17 cellular contexts compared by ENCODE assay signal in genomic region chr2:171109020-171109419, GRCh38. TPM values are rescaled to one million over a fixed set of nuclear protein-coding genes. Genes with fewer than 3 reads are reported as not detected.
DNase-seq lines count a peak whose midpoint lies in the region; ATAC-seq, FAIRE-seq and TF ChIP-seq lines count a peak whose summit lies in the region.
"Had no signal": no experiment of that assay in that cellular context is flagged by ENCODE, and none has a peak within 500 bp of the region (broad histone marks: within the 10 kb centered on the region; RNA-seq: fewer than 3 reads in every experiment).

No MANE protein-coding gene starts in this region.

- CTCF ChIA-PET in activated CD8-positive, alpha-beta memory T cell treated with anti-CD3 and anti-CD28 coated beads, Interleukin-2, amount 10 ng/mL, durations not matched to agents 7 days and 5 days (lab: Charles Lee), result interaction anchor here (1.1 kb wide), 1 partner anchor 48 kb away, joined by 4 read pairs; no protein-coding TSS in a partner anchor
- CTCF ChIA-PET in RWPE1 (lab: Yijun Ruan, JAX), result interaction anchor here (0.6 kb wide), 1 partner anchor 1111 kb away, joined by 3 read pairs; no protein-coding TSS in a partner anchor

- no peak for ATAC-seq in activated T-cell treated with anti-CD3 and anti-CD28 coated beads, Interleukin-2, amount 50 U/mL, for 72 hours (replicated peaks in 1 of 2)
- no peak for ATAC-seq in effector memory CD8-positive, alpha-beta T cell (replicated peaks)
- no peak for ATAC-seq in stimulated activated effector memory CD8-positive, alpha-beta T cell treated with anti-CD3 and anti-CD28 coated beads, Interleukin-12 subunit alpha, Interleukin-12 subunit beta, amount 100 ng/mL, for 72 hours
- no peak for ATAC-seq in activated CD8-positive, alpha-beta memory T cell treated with anti-CD3 and anti-CD28 coated beads, Interleukin-2, amount 10 ng/mL, durations not matched to agents 7 days and 5 days

- no peak for DNase-seq in activated T-cell treated with anti-CD3 and anti-CD28 coated beads, Interleukin-2, amount 50 U/mL, for 72 hours
- DNase-seq in activated T-cell treated with anti-CD3 and anti-CD28 coated beads, Interleukin-2, amount 50 U/mL, for 48 hours, result no peak
- no peak for DNase-seq in effector memory CD8-positive, alpha-beta T cell
- DNase-seq in stimulated activated effector memory CD8-positive, alpha-beta T cell treated with anti-CD3 and anti-CD28 coated beads, Interleukin-12 subunit alpha, Interleukin-12 subunit beta, amount 100 ng/mL, for 72 hours (ENCODE audit: low spot score in 2 of 2), result no peak
- no peak for DNase-seq in activated CD8-positive, alpha-beta memory T cell treated with anti-CD3 and anti-CD28 coated beads, Interleukin-2, amount 10 ng/mL, durations not matched to agents 7 days and 5 days
- DNase-seq in RWPE1 (ENCODE audit: low spot score) (no peak), CD1c-positive myeloid dendritic cell (ENCODE audit: extremely low spot score) (no peak)
- DNase-seq: DMS 273 treated with DMSO at 0.1 percent for 48 hours, DND-41, HFFc6, NCI-H1417, NCI-H187, NCI-H226, NCI-H524, NCI-H82, SHP77 treated with DMSO at 0.1 percent for 48 hours had no signal

- FAIRE-seq in G401.6 (lab: Jason Lieb, UNC), result peak; percentile 45

- H3K36me3 Mint-ChIP-seq in activated T-cell treated with anti-CD3 and anti-CD28 coated beads, Interleukin-2, amount 50 U/mL, for 72 hours (ENCODE audit: insufficient read depth in 2 of 2), result peaks cover 7 to 29% of the 10 kb centered on the region in 2 donors
- H3K36me3 Mint-ChIP-seq in effector memory CD8-positive, alpha-beta T cell (ENCODE audit: insufficient read depth), result peaks cover 10% of the 10 kb centered on the region
- peaks cover 21% of the 10 kb centered on the region for H3K36me3 Mint-ChIP-seq in stimulated activated effector memory CD8-positive, alpha-beta T cell treated with anti-CD3 and anti-CD28 coated beads, Interleukin-12 subunit alpha, Interleukin-12 subunit beta, amount 100 ng/mL, for 72 hours
- peaks cover 40% of the 10 kb centered on the region for H3K36me3 Mint-ChIP-seq in activated CD8-positive, alpha-beta memory T cell treated with anti-CD3 and anti-CD28 coated beads, Interleukin-2, amount 10 ng/mL, durations not matched to agents 7 days and 5 days

- peak overlapping the region; percentile 67 for H3K27ac Mint-ChIP-seq in activated T-cell treated with anti-CD3 and anti-CD28 coated beads, Interleukin-2, amount 50 U/mL, for 72 hours
- H3K27ac Mint-ChIP-seq in effector memory CD8-positive, alpha-beta T cell, result peak overlapping the region; percentile 36
- peak overlapping the region; percentile 68 for H3K27ac Mint-ChIP-seq in stimulated activated effector memory CD8-positive, alpha-beta T cell treated with anti-CD3 and anti-CD28 coated beads, Interleukin-12 subunit alpha, Interleukin-12 subunit beta, amount 100 ng/mL, for 72 hours
- H3K27ac Mint-ChIP-seq in activated CD8-positive, alpha-beta memory T cell treated with anti-CD3 and anti-CD28 coated beads, Interleukin-2, amount 10 ng/mL, durations not matched to agents 7 days and 5 days, result no peak overlapping the region
- H3K27ac Mint-ChIP-seq: HFFc6 had no signal

- no peaks in the 10 kb centered on the region for H3K27me3 Mint-ChIP-seq in activated T-cell treated with anti-CD3 and anti-CD28 coated beads, Interleukin-2, amount 50 U/mL, for 72 hours (ENCODE audit: low read depth)
- H3K27me3 Mint-ChIP-seq in effector memory CD8-positive, alpha-beta T cell, result no peaks in the 10 kb centered on the region
- no peaks in the 10 kb centered on the region for H3K27me3 Mint-ChIP-seq in activated CD8-positive, alpha-beta memory T cell treated with anti-CD3 and anti-CD28 coated beads, Interleukin-2, amount 10 ng/mL, durations not matched to agents 7 days and 5 days

- H3K9me3 Mint-ChIP-seq in activated T-cell treated with anti-CD3 and anti-CD28 coated beads, Interleukin-2, amount 50 U/mL, for 72 hours, result peaks cover 0 to 4% of the 10 kb centered on the region in 2 donors
- no peaks in the 10 kb centered on the region for H3K9me3 Mint-ChIP-seq in effector memory CD8-positive, alpha-beta T cell
- no peaks in the 10 kb centered on the region for H3K9me3 Mint-ChIP-seq in stimulated activated effector memory CD8-positive, alpha-beta T cell treated with anti-CD3 and anti-CD28 coated beads, Interleukin-12 subunit alpha, Interleukin-12 subunit beta, amount 100 ng/mL, for 72 hours
- H3K9me3 Mint-ChIP-seq in activated CD8-positive, alpha-beta memory T cell treated with anti-CD3 and anti-CD28 coated beads, Interleukin-2, amount 10 ng/mL, durations not matched to agents 7 days and 5 days (ENCODE audit: low read depth), result no peaks in the 10 kb centered on the region
- H3K9me3 Mint-ChIP-seq: HFFc6 had no signal

- H3K4me1 Mint-ChIP-seq in activated T-cell treated with anti-CD3 and anti-CD28 coated beads, Interleukin-2, amount 50 U/mL, for 72 hours (ENCODE audit: low read depth), result peaks cover 39% of the 10 kb centered on the region
- H3K4me1 Mint-ChIP-seq in effector memory CD8-positive, alpha-beta T cell (ENCODE audit: low read depth in 2 of 2), result peaks cover 35 to 64% of the 10 kb centered on the region in 2 donors
- H3K4me1 Mint-ChIP-seq in stimulated activated effector memory CD8-positive, alpha-beta T cell treated with anti-CD3 and anti-CD28 coated beads, Interleukin-12 subunit alpha, Interleukin-12 subunit beta, amount 100 ng/mL, for 72 hours, result peaks cover 56% of the 10 kb centered on the region
- no peaks in the 10 kb centered on the region for H3K4me1 Mint-ChIP-seq in activated CD8-positive, alpha-beta memory T cell treated with anti-CD3 and anti-CD28 coated beads, Interleukin-2, amount 10 ng/mL, durations not matched to agents 7 days and 5 days

- no peak for TF ChIP-seq CTCF in RWPE1 (conservative IDR thresholded peaks at IDR 0.05; ENCODE audit: low read depth)

- POLR2A ChIA-PET in RWPE1 (lab: Yijun Ruan, JAX; ENCODE audit: low non-redundant PET), result no interaction called here

- no peak overlapping the region for H3K4me3 Mint-ChIP-seq in activated T-cell treated with anti-CD3 and anti-CD28 coated beads, Interleukin-2, amount 50 U/mL, for 72 hours
- no peak overlapping the region for H3K4me3 Mint-ChIP-seq in effector memory CD8-positive, alpha-beta T cell
- H3K4me3 Mint-ChIP-seq in stimulated activated effector memory CD8-positive, alpha-beta T cell treated with anti-CD3 and anti-CD28 coated beads, Interleukin-12 subunit alpha, Interleukin-12 subunit beta, amount 100 ng/mL, for 72 hours, result no peak overlapping the region
- H3K4me3 Mint-ChIP-seq in activated CD8-positive, alpha-beta memory T cell treated with anti-CD3 and anti-CD28 coated beads, Interleukin-2, amount 10 ng/mL, durations not matched to agents 7 days and 5 days, result no peak overlapping the region
- H3K4me3 Mint-ChIP-seq: HFFc6 had no signal

- no peak overlapping the region for H3K27ac ChIP-seq in RWPE1

RNA-seq across cellular contexts. Expression of gene TLK1, which starts 51.7 kb away (rescaled TPM):
- 100 to 1,000 TPM in 1 of 2 donors, 10 to 100 TPM in 1; 96.0 to 102 TPM for total RNA-seq in activated T-cell treated with anti-CD3 and anti-CD28 coated beads, Interleukin-2, amount 50 U/mL, for 72 hours
- total RNA-seq in activated CD8-positive, alpha-beta memory T cell treated with anti-CD3 and anti-CD28 coated beads, Interleukin-2, amount 10 ng/mL, durations not matched to agents 7 days and 5 days, result 10 to 100 TPM; 81.3 to 83.2 TPM
